Comparison of ENCODE assay signal across 14 cellular contexts in the genomic region with DNA sequence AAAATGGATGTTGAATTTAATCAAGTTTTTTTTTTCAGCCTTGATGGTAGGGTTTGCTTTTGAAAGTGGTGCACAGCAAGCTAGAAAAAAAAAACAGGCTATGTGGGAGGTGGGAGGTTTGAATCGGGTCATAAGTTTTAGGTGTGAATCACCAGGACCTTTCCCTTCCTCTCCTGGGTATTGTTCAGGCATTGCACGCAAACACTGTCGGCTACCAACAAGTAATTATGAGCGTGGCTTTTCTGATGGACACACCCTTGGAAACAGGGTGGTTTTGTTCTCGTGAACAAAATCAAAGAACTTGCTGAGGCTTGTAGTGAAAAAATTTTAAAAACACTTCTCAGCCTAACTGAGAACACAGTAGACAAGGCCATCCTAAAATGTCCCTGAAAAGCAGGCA. TPM values are rescaled to one million over a fixed set of nuclear protein-coding genes. Genes with fewer than 3 reads are reported as not detected.
DNase-seq lines count a peak whose midpoint lies in the region; ATAC-seq and TF ChIP-seq lines count a peak whose summit lies in the region.
"Had no signal": no experiment of that assay in that cellular context is flagged by ENCODE, and none has a peak within 500 bp of the region (broad histone marks: within the 10 kb centered on the region; RNA-seq: fewer than 3 reads in every experiment).

No MANE protein-coding gene starts in this region.

- H3K4me3 ChIP-seq in PC-3 (ENCODE audit: low read length) (0 out of 2 replicates have a peak overlapping the region, but pooled peaks have one; percentile 19), osteoblast (ENCODE audit: insufficient read depth, low read length) (no peak overlapping the region)
- H3K4me3 ChIP-seq: BLaER1, dorsolateral prefrontal cortex had no signal

- intact Hi-C loops in PC-3 (cut with micrococcal nuclease), result no loop called here

- CTCF ChIA-PET in PC-3 (lab: Charles Lee), result interaction anchor here (1.2 kb wide), 1 partner anchor 18 kb away, joined by 8 read pairs; a partner anchor contains a TSS

- H3K4me2 ChIP-seq in PC-3 (ENCODE audit: low read length), result peak overlapping the region; percentile 68
- no peak overlapping the region for H3K4me2 ChIP-seq in osteoblast (ENCODE audit: insufficient read depth, low read length)
- H3K4me2 ChIP-seq: BLaER1 had no signal

- peak overlapping the region; percentile 77 for H3K9ac ChIP-seq in PC-3 (ENCODE audit: low read length)
- H3K9ac ChIP-seq: BLaER1 had no signal

- 0 out of 2 replicates have a peak overlapping the region, but pooled peaks have one; percentile 46 for H2AFZ ChIP-seq in PC-3 (ENCODE audit: low read length)
- peak overlapping the region; percentile 57 for H2AFZ ChIP-seq in osteoblast (ENCODE audit: low read length)

- no peaks in the 10 kb centered on the region for H3K9me2 ChIP-seq in PC-3 (replicated peaks; ENCODE audit: low read length)

- H4K20me1 ChIP-seq in PC-3 (ENCODE audit: low read length) (no peaks in the 10 kb centered on the region), osteoblast (ENCODE audit: insufficient read depth, low read length) (no peaks in the 10 kb centered on the region)

- H3K4me1 ChIP-seq in PC-3 (ENCODE audit: insufficient read depth, low read length) (peaks cover 30% of the 10 kb centered on the region), osteoblast (ENCODE audit: insufficient read depth, low read length) (no peaks in the 10 kb centered on the region)
- H3K4me1 ChIP-seq: BLaER1 had no signal

- no peaks in the 10 kb centered on the region for H3F3A ChIP-seq in PC-3 (ENCODE audit: low read length, unreplicated experiment)

- no peaks in the 10 kb centered on the region for H3K9me3 ChIP-seq in PC-3 (ENCODE audit: low read length)
- no peaks in the 10 kb centered on the region for H3K9me3 ChIP-seq in osteoblast (ENCODE audit: low read depth, low read length)
- H3K9me3 ChIP-seq: BLaER1 had no signal

- ATAC-seq in PC-3, result peak; percentile 82
- no peak for ATAC-seq in HG03565 (IDR thresholded peaks at IDR 0.05; ENCODE audit: unreplicated experiment)
- ATAC-seq in HG03108 (IDR thresholded peaks at IDR 0.05; ENCODE audit: unreplicated experiment), result no peak
- ATAC-seq in HG03469 (IDR thresholded peaks at IDR 0.05; ENCODE audit: unreplicated experiment), result no peak

- DNase-seq in H4 (ENCODE audit: low spot score) (peak; percentile 14), PC-3 (peak; percentile 70), epithelial cell of prostate (ENCODE audit: low read depth, low spot score) (peak; percentile 83), osteoblast (ENCODE audit: insufficient read length, low spot score, missing footprints) (no peak), putamen (ENCODE audit: low spot score) (no peak)
- DNase-seq: activated CD8-positive, alpha-beta memory T cell treated with anti-CD3 and anti-CD28 coated beads for 24 hours; DMS79; dorsolateral prefrontal cortex; foreskin fibroblast; NCI-H2171 had no signal

- H3K79me2 ChIP-seq in PC-3 (ENCODE audit: low read length) (no peaks in the 10 kb centered on the region), osteoblast (ENCODE audit: insufficient read depth, low read length) (no peaks in the 10 kb centered on the region)

- BruUV-seq in PC-3 (replicated peaks; lab: Mats Ljungman, UMichigan), result no TSS peak

- POLR2A ChIA-PET in PC-3 (lab: Charles Lee; ENCODE audit: unreplicated experiment), result interaction anchor here (0.6 to 0.7 kb wide), 4 partner anchors 14 to 200 kb away, joined by 3 to 4 read pairs (median 4); a partner anchor contains a TSS

- H3K27me3 ChIP-seq in PC-3 (ENCODE audit: low read length) (no peaks in the 10 kb centered on the region), osteoblast (ENCODE audit: insufficient read depth, low read length) (no peaks in the 10 kb centered on the region)

- TF ChIP-seq CTCF in PC-3 (conservative IDR thresholded peaks at IDR 0.05; ENCODE audit: low read depth, low read length), result no peak
- TF ChIP-seq CTCF in osteoblast (IDR thresholded peaks at IDR 0.05; ENCODE audit: extremely low read depth, low read depth, low read length), result no peak

- no peaks in the 10 kb centered on the region for H3K36me3 ChIP-seq in PC-3 (ENCODE audit: low read depth, low read length)
- H3K36me3 ChIP-seq in osteoblast (ENCODE audit: insufficient read depth, low read length), result no peaks in the 10 kb centered on the region
- H3K36me3 ChIP-seq: BLaER1 had no signal

- H3K27ac ChIP-seq in PC-3 (ENCODE audit: low read length) (peak overlapping the region; percentile 96), epithelial cell of prostate (peak overlapping the region; percentile 87), osteoblast (ENCODE audit: low read depth, low read length) (no peak overlapping the region)
- H3K27ac ChIP-seq: BLaER1 had no signal

RNA-seq across cellular contexts. Expression of a gene that starts 18.1 kb away (rescaled TPM):
- total RNA-seq in H4 (2014; rRNA removed; shearing (Covaris generic)), result 117 and 126 TPM in 2 replicates
- total RNA-seq in PC-3 (2014; rRNA removed) (48.6 and 50.8 TPM in 2 replicates), osteoblast (15.9 and 16.5 TPM in 2 replicates)

RNA-seq across cellular contexts. Expression of a gene that starts 25.6 kb away (rescaled TPM):
- total RNA-seq in H4 (2014; rRNA removed; shearing (Covaris generic)), result not detected in 2 replicates
- total RNA-seq in PC-3 (2014; rRNA removed) (not detected in 2 replicates), osteoblast (not detected in 2 replicates)

Comparison
In these comparisons a context has a peak if more than half of its experiments do, and no peak if none do; other contexts are left out.
1. DNase-seq: peak in H4 (single experiment), PC-3 (single experiment) and epithelial cell of prostate (single experiment); none in osteoblast (single experiment) and putamen (single experiment).